ENCODE assay signal across 11 cellular contexts in the genomic region with DNA sequence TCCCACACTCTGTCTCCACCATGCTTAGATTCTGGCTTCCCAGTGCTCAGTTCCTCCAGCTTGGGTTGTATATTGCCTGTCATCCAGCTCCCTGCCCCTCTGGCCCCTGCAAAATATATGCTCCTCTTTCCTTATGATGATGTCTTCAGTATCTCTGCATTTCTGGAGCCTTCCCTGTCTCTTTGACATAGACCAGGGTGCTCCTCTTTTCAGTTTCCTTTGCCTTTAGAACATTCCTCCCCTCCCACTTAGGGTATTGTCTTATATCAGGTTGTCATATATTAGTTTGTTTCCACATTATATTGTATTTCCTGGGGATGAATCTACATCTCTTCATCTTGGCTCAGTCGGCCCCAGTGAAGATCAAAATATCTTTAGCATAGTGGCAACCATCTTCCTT.
"Had no signal": no experiment of that assay in that cellular context is flagged by ENCODE, and none has a peak within 500 bp of the region (broad histone marks: within the 10 kb centered on the region; RNA-seq: fewer than 3 reads in every experiment).

No MANE protein-coding gene starts in this region.

- H3K4me1 ChIP-seq: left lung, suprapubic skin had no signal

- H3K27ac Mint-ChIP-seq: activated naive CD8-positive, alpha-beta T cell treated with anti-CD3 and anti-CD28 coated beads, Interleukin-2, amount 10 ng/mL, durations not matched to agents 7 days and 5 days; endodermal cell; progenitor cell of endocrine pancreas had no signal

- H3K9me3 Mint-ChIP-seq: activated naive CD8-positive, alpha-beta T cell treated with anti-CD3 and anti-CD28 coated beads, Interleukin-2, amount 10 ng/mL, durations not matched to agents 7 days and 5 days had no signal

- H3K27ac ChIP-seq: left lung, suprapubic skin had no signal

- H3K36me3 Mint-ChIP-seq: activated naive CD8-positive, alpha-beta T cell treated with anti-CD3 and anti-CD28 coated beads, Interleukin-2, amount 10 ng/mL, durations not matched to agents 7 days and 5 days had no signal

- H3K27me3 Mint-ChIP-seq: activated naive CD8-positive, alpha-beta T cell treated with anti-CD3 and anti-CD28 coated beads, Interleukin-2, amount 10 ng/mL, durations not matched to agents 7 days and 5 days; progenitor cell of endocrine pancreas had no signal

- DNase-seq: activated naive CD8-positive, alpha-beta T cell treated with anti-CD3 and anti-CD28 coated beads, Interleukin-2, amount 10 ng/mL, durations not matched to agents 7 days and 5 days; aorta; endodermal cell; erythroblast; left lung; occipital lobe; right cardiac atrium; small intestine had no signal

- H3K4me3 Mint-ChIP-seq: activated naive CD8-positive, alpha-beta T cell treated with anti-CD3 and anti-CD28 coated beads, Interleukin-2, amount 10 ng/mL, durations not matched to agents 7 days and 5 days; endodermal cell; nephron had no signal

- H3K9me3 ChIP-seq: left lung, suprapubic skin had no signal

- H3K36me3 ChIP-seq: left lung, suprapubic skin had no signal

- ATAC-seq: left lung, right cardiac atrium had no signal

- H3K27me3 ChIP-seq: left lung, suprapubic skin had no signal

- H3K4me3 ChIP-seq: left lung, suprapubic skin had no signal
